ENCODE assay signal across 8 cellular contexts in genomic region chr6:149922642-149923326, GRCh38. TPM values are rescaled to one million over a fixed set of nuclear protein-coding genes. Genes with fewer than 3 reads are reported as not detected.
DNase-seq lines count a peak whose midpoint lies in the region; ATAC-seq, FAIRE-seq and TF ChIP-seq lines count a peak whose summit lies in the region.

RAET1G (minus strand) TSS chr6:149923121; CDS start chr6:149923010, 111 bp downstream.

- H2AFZ ChIP-seq in GM23248 = peak within 1 kb of the TSS; percentile 89
- H2AFZ ChIP-seq in keratinocyte (ENCODE audit: control insufficient read depth, low read length) = peak within 1 kb of the TSS; percentile 87

- H4K20me1 ChIP-seq in GM23248 (ENCODE audit: insufficient read depth) = no peaks in the 10 kb centered on the region
- no peaks in the 10 kb centered on the region for H4K20me1 ChIP-seq in keratinocyte (ENCODE audit: control insufficient read depth, extremely low read depth, insufficient read depth, low read length)

- peak; percentile 91 for FAIRE-seq in keratinocyte (lab: Jason Lieb, UNC)

- no TSS peak for BruUV-seq in A673 (replicated peaks; lab: Mats Ljungman, UMichigan)

- no peaks in the 10 kb centered on the region for H3K79me2 ChIP-seq in GM23248 (ENCODE audit: insufficient read depth)
- no peaks in the 10 kb centered on the region for H3K79me2 ChIP-seq in keratinocyte (ENCODE audit: control insufficient read depth, insufficient read depth, low read length)

- H3K9me1 ChIP-seq in keratinocyte (ENCODE audit: control insufficient read depth, extremely low read depth, insufficient read depth, low read length) = no peaks in the 10 kb centered on the region

- H3K4me3 ChIP-seq in A673 (ENCODE audit: low read depth, low read length, poor library complexity, severe bottlenecking) (peak within 1 kb of the TSS; percentile 52), GM23248 (peak within 1 kb of the TSS; percentile 83), choroid plexus epithelial cell (ENCODE audit: low read depth, low read length) (peak within 1 kb of the TSS; percentile 68), keratinocyte (ENCODE audit: control insufficient read depth in 2 of 3, extremely low read depth in 1 of 3, insufficient read depth in 2 of 3, low read depth in 1 of 3, low read length in 3 of 3) (peak within 1 kb of the TSS; percentile 57 to 76 (median 69))

- H3K9me2 ChIP-seq in GM23248 (ENCODE audit: insufficient read depth) = no peaks in the 10 kb centered on the region

- H3K4me1 ChIP-seq in A673 (ENCODE audit: insufficient read depth, low read length, poor library complexity, severe bottlenecking) (peaks cover 12% of the 10 kb centered on the region), GM23248 (ENCODE audit: insufficient read depth) (no peaks in the 10 kb centered on the region), keratinocyte (ENCODE audit: control insufficient read depth, extremely low read depth, insufficient read depth, low read length) (peaks cover 23% of the 10 kb centered on the region)

- H3K9me3 ChIP-seq in A673 (ENCODE audit: low read depth, low read length, poor library complexity, severe bottlenecking) = no peaks in the 10 kb centered on the region
- no peaks in the 10 kb centered on the region for H3K9me3 ChIP-seq in GM23248 (ENCODE audit: low read depth)
- no peaks in the 10 kb centered on the region for H3K9me3 ChIP-seq in keratinocyte (ENCODE audit: control insufficient read depth, low read depth, low read length)

- CTCF ChIA-PET in A673 (lab: Charles Lee) = no interaction called here

- in situ Hi-C loops in GM23248 (cut with MboI) = loop anchor here (5.0 kb wide), 1 partner anchor 90 kb away; no protein-coding TSS in a partner anchor

- H3K9ac ChIP-seq in GM23248 (peak within 1 kb of the TSS; percentile 35), keratinocyte (ENCODE audit: control insufficient read depth, extremely low read depth, insufficient read depth, low read length) (peak within 1 kb of the TSS; percentile 56)

- 1 to 2% methylated on average over 30 to 40 of the region's 40 CpGs for WGBS in GM23248 (ENCODE audit: low coverage in 1 of 2, low lambda C conversion rate in 2 of 2, missing lambda C conversion rate in 2 of 2), 2 experiments

- H3K27ac ChIP-seq in A673 (ENCODE audit: low read depth, low read length, poor library complexity, severe bottlenecking) (no peak within 1 kb of the TSS), GM23248 (no peak within 1 kb of the TSS), keratinocyte (ENCODE audit: control insufficient read depth, insufficient read depth, low read length) (no peak within 1 kb of the TSS)

- dilution Hi-C loops in keratinocyte (cut with MboI; ENCODE audit: extremely low pct_ligation_motif_present, low sequenced_read_pairs) = no loop called here

- DNase-seq in A673 (ENCODE audit: low spot score) (peak; percentile 94), GM23248 (peak; percentile 97), NCI-H345 treated with DMSO at 0.1 percent for 48 hours (lab: John Stamatoyannopoulos, UW; ENCODE audit: unreplicated experiment) (peak; percentile 39), choroid plexus epithelial cell (ENCODE audit: low read depth) (peak; percentile 97), keratinocyte (ENCODE audit: low read depth, low spot score) (peak; percentile 92), smooth muscle cell of the brain vasculature (ENCODE audit: low read depth, low spot score) (peak; percentile 73)
- DNase-seq in activated CD4-positive, alpha-beta T cell treated with anti-CD3 and anti-CD28 coated beads for 48 hours = peak; percentile 89

- H3F3A ChIP-seq in GM23248 (ENCODE audit: insufficient read depth) = no peaks in the 10 kb centered on the region

- no peak for TF ChIP-seq CTCF in A673 (conservative IDR thresholded peaks at IDR 0.05; ENCODE audit: low read depth, low read length)
- TF ChIP-seq CTCF in choroid plexus epithelial cell (conservative IDR thresholded peaks at IDR 0.05; ENCODE audit: low read depth, low read length) = no peak
- no peak for TF ChIP-seq CTCF in keratinocyte (optimal IDR thresholded peaks at IDR 0.05 in 1 of 3, IDR thresholded peaks at IDR 0.05 in 1 of 3, conservative IDR thresholded peaks at IDR 0.05 in 1 of 3; ENCODE audit: extremely low read depth in 1 of 3, insufficient read depth in 2 of 3, low read length in 3 of 3)

- H3K36me3 ChIP-seq in A673 (ENCODE audit: insufficient read depth, low read length, poor library complexity, severe bottlenecking) = no peaks in the 10 kb centered on the region
- H3K36me3 ChIP-seq in GM23248 (ENCODE audit: low read depth) = no peaks in the 10 kb centered on the region
- H3K36me3 ChIP-seq in keratinocyte (ENCODE audit: control insufficient read depth in 2 of 2, extremely low read depth in 1 of 2, insufficient read depth in 2 of 2, low read length in 2 of 2) = peaks cover 0 to 4% of the 10 kb centered on the region in 2 experiments

- POLR2A ChIA-PET in A673 (lab: Charles Lee; ENCODE audit: low non-redundant PET) = no interaction called here

- H3K4me2 ChIP-seq in GM23248 (ENCODE audit: unreplicated experiment) (peak within 1 kb of the TSS; percentile 68), keratinocyte (ENCODE audit: control insufficient read depth, extremely low read depth, insufficient read depth, low read depth, low read length) (peak within 1 kb of the TSS; percentile 94)

- intact Hi-C loops in A673 (cut with micrococcal nuclease; ENCODE audit: unreplicated experiment) = no loop called here

- no peak for ATAC-seq in HG03571 (IDR thresholded peaks at IDR 0.05; ENCODE audit: unreplicated experiment)

- H3K27me3 ChIP-seq in A673 (replicated peaks; ENCODE audit: insufficient read depth, low read depth, low read length, poor library complexity) (no peaks in the 10 kb centered on the region), GM23248 (replicated peaks; ENCODE audit: insufficient read depth) (no peaks in the 10 kb centered on the region; the same call in 1 of the 2 replicates), keratinocyte (ENCODE audit: control insufficient read depth, extremely low read depth, insufficient read depth, low read length) (no peaks in the 10 kb centered on the region)

RNA-seq across cellular contexts. Expression of gene RAET1G, which starts in this region (rescaled TPM):
- 0.45 TPM in 1 of 2 replicates, not detected in the other for total RNA-seq in A673 (2021)
- 5.2 and 8.9 TPM in 2 replicates for total RNA-seq in GM23248 (2014; rRNA removed; shearing (Covaris generic))
- 15.5 and 15.8 TPM in 2 replicates for polyA plus RNA-seq in GM23248 (2016; fragmentation: Nextera tagmentation; extraction: Ambion mirVana)
- 12.1 to 38.8 TPM (median 16.4 TPM) in 3 replicates for polyA plus RNA-seq in keratinocyte
- 69.8 TPM for polyA plus RNA-seq in keratinocyte (2011; ENCODE audit: low read depth)
- 25.0 and 34.7 TPM in 2 replicates for polyA plus RNA-seq in keratinocyte (2011; cell fraction: cytosol; rRNA removed)
- 76.7 and 78.1 TPM in 2 replicates for polyA plus RNA-seq in keratinocyte (2011; cell fraction: nucleus; rRNA removed)
- polyA plus RNA-seq in keratinocyte (2012; ENCODE audit: low replicate concordance) = 10.8 and 136 TPM in 2 replicates
- 4.8 to 21.9 TPM (median 12.4 TPM) in 3 replicates for polyA minus RNA-seq in keratinocyte
- polyA minus RNA-seq in keratinocyte (2011; cell fraction: cytosol; rRNA and poly(A)+ RNA removed) = 14.6 TPM
- 15.8 and 23.7 TPM in 2 replicates for polyA minus RNA-seq in keratinocyte (2011; cell fraction: nucleus; rRNA and poly(A)+ RNA removed)

Comparison
In these comparisons a context has a peak if more than half of its experiments do, and no peak if none do; other contexts are left out.
1. Peak in DNase-seq and H3K4me3 ChIP-seq in A673; RNA of the gene not detected or under 1 TPM.
2. DNase-seq: peak in every context shown above with its lines; median percentile 97 in GM23248; 97 in choroid plexus epithelial cell; 94 in A673; 92 in keratinocyte; 89 in activated CD4-positive, alpha-beta T cell treated with anti-CD3 and anti-CD28 coated beads for 48 hours; 73 in smooth muscle cell of the brain vasculature; 39 in NCI-H345 treated with DMSO at 0.1 percent for 48 hours.